In the genomic region with DNA sequence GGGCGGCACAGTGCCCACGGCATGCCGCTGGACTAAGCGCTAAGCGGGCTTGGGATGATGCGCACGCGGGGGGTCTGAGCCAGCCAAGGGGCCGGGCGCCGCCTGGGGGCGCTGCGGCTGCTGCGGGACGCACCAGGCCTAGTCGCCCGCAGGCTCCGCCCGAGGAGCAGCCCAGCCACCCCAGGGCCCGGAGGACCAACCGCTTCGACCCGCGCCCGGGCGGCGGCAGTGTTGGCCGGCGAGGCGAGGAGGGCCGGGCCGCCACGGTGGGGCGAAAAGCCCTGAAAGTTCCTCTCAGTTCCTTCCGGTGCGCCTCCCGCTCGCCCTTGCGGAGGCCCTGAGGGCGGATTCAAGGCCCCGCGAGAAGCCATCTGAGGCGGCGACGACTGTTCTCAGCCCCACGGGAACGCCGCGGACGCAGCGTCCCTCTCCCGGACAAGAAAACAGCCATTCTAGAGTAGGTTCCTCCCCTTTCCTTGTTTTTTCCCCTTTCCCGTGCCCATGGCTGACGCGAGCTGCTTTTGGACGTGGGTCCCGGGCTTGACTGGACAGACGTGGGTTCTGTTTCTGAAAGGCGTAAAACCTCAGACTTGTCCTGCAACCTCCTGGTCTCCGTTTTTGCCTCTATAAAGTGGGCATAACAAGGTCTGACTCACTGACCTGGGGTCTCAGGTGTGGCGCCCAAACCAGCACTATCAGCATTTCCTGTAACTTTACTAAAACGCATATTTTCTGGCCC, we compare ENCODE assay signal across 8 cellular contexts. TPM values are rescaled to one million over a fixed set of nuclear protein-coding genes. Genes with fewer than 3 reads are reported as not detected.
A peak's percentile ranks its signal among the peaks of the same experiment; 100 is the strongest.
DNase-seq lines count a peak whose midpoint lies in the region; ATAC-seq and TF ChIP-seq lines count a peak whose summit lies in the region.

A gene with protein sequence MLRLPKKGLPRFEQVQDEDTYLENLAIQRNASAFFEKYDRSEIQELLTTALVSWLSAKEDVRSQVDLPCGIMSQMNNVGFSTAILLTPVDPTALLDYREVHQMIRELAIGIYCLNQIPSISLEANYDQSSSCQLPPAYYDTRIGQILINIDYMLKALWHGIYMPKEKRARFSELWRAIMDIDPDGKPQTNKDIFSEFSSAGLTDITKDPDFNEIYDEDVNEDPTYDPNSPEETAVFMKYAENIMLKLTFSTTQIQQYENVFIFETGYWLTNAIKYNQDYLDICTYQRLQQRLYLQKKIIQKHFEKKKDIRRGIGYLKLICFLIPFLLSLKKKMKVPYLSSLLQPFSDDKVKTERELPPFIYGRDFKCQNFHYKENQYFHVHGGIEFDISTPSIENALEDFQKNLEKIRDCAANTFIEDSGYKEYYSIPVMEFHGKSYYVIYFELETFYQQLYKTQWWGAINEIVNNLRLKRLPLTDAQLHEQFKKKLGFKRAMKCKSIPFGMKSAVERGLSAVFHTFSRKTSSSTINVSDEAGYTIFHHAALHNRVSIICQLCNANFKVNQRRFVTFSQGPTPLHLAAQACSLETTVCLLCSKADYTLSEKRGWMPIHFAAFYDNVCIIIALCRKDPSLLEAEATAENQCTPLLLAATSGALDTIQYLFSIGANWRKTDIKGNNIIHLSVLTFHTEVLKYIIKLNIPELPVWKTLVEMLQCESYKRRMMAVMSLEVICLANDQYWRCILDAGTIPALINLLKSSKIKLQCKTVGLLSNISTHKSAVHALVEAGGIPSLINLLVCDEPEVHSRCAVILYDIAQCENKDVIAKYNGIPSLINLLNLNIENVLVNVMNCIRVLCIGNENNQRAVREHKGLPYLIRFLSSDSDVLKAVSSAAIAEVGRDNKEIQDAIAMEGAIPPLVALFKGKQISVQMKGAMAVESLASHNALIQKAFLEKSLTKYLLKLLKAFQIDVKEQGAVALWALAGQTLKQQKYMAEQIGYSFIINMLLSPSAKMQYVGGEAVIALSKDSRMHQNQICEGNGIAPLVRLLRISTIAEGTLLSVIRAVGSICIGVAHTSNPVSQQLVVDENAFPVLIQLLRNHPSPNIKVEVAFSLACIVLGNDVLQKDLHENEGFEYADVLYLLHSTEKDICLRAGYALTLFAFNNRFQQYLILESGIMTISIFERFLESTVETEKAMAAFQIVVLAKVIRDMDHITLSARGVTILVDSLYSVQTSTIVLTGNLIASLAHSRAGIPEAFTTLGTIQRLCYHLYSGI (N-terminal part only) (plus strand): TSS at position 297 of the 739 bp plus-strand sequence. CDS start 1,821 bp downstream, outside the sequence.

- intact Hi-C loops in activated T-helper 2 cell treated with anti-CD3 and anti-CD28 coated beads, Interferon-gamma antibody, Interleukin-2, Interleukin-4, amounts not matched to agents 10 μg/mL and 5 μg/mL and 100 μg/mL, durations not matched to agents 14 hours and 24 hours and 36 hours (cut with micrococcal nuclease) = loop anchor here (1.0 to 10.0 kb wide), 4 partner anchors 13 to 860 kb away; a partner anchor contains a TSS

- H3K4me3 Mint-ChIP-seq in activated T-helper 2 cell treated with anti-CD3 and anti-CD28 coated beads, Interferon-gamma antibody, Interleukin-2, Interleukin-4, amounts not matched to agents 10 μg/mL and 5 μg/mL and 100 μg/mL, durations not matched to agents 14 hours and 24 hours and 36 hours (ENCODE audit: low read depth) = peak within 1 kb of the TSS; percentile 88
- H3K4me3 Mint-ChIP-seq in natural killer cell treated with Interleukin-12 subunit alpha and Interleukin-12 subunit beta and Interleukin-15 and Interleukin-18, amount 100 ng/mL, for 72 hours = peak within 1 kb of the TSS; percentile 89

- H3K9me3 Mint-ChIP-seq in activated T-helper 2 cell treated with anti-CD3 and anti-CD28 coated beads, Interferon-gamma antibody, Interleukin-2, Interleukin-4, amounts not matched to agents 10 μg/mL and 5 μg/mL and 100 μg/mL, durations not matched to agents 14 hours and 24 hours and 36 hours = peaks cover 21% of the 10 kb centered on the region
- no peaks in the 10 kb centered on the region for H3K9me3 Mint-ChIP-seq in natural killer cell treated with Interleukin-12 subunit alpha and Interleukin-12 subunit beta and Interleukin-15 and Interleukin-18, amount 100 ng/mL, for 72 hours

- peak within 1 kb of the TSS; percentile 95 for H3K27ac Mint-ChIP-seq in activated T-helper 2 cell treated with anti-CD3 and anti-CD28 coated beads, Interferon-gamma antibody, Interleukin-2, Interleukin-4, amounts not matched to agents 10 μg/mL and 5 μg/mL and 100 μg/mL, durations not matched to agents 14 hours and 24 hours and 36 hours
- peak within 1 kb of the TSS; percentile 91 to 93 for H3K27ac Mint-ChIP-seq in natural killer cell treated with Interleukin-12 subunit alpha and Interleukin-12 subunit beta and Interleukin-15 and Interleukin-18, amount 100 ng/mL, for 72 hours

- ATAC-seq in GM19043 (IDR thresholded peaks at IDR 0.05; ENCODE audit: low read depth, unreplicated experiment) (peak; percentile 92), HG03378 (IDR thresholded peaks at IDR 0.05; ENCODE audit: unreplicated experiment) (peak; percentile 91)
- peak; percentile 98 for ATAC-seq in natural killer cell treated with Interleukin-12 subunit alpha and Interleukin-12 subunit beta and Interleukin-15 and Interleukin-18, amount 100 ng/mL, for 72 hours

- DNase-seq in AML-193 (lab: John Stamatoyannopoulos, UW) (peak; percentile 77 to 84), fibroblast of peridontal ligament (ENCODE audit: extremely low read depth) (peak; percentile 87)
- DNase-seq in activated T-helper 2 cell treated with anti-CD3 and anti-CD28 coated beads, Interferon-gamma antibody, Interleukin-2, Interleukin-4, amounts not matched to agents 10 μg/mL and 5 μg/mL and 100 μg/mL, durations not matched to agents 14 hours and 24 hours and 36 hours (ENCODE audit: low spot score) = peak; percentile 73
- DNase-seq in natural killer cell treated with Interleukin-12 subunit alpha and Interleukin-12 subunit beta and Interleukin-15 and Interleukin-18, amount 100 ng/mL, for 72 hours (ENCODE audit: low spot score) = peak; percentile 94
- peak; percentile 77 for DNase-seq in stimulated activated naive CD4-positive, alpha-beta T cell treated with Interleukin-2 at 50 U/mL for 16 hours (lab: John Stamatoyannopoulos, UW)

- H3K4me1 Mint-ChIP-seq in activated T-helper 2 cell treated with anti-CD3 and anti-CD28 coated beads, Interferon-gamma antibody, Interleukin-2, Interleukin-4, amounts not matched to agents 10 μg/mL and 5 μg/mL and 100 μg/mL, durations not matched to agents 14 hours and 24 hours and 36 hours (ENCODE audit: low read depth) = peaks cover 22% of the 10 kb centered on the region
- H3K4me1 Mint-ChIP-seq in natural killer cell treated with Interleukin-12 subunit alpha and Interleukin-12 subunit beta and Interleukin-15 and Interleukin-18, amount 100 ng/mL, for 72 hours (ENCODE audit: low read depth in 2 of 2) = peaks cover 17 to 25% of the 10 kb centered on the region in 2 donors

- no peaks in the 10 kb centered on the region for H3K27me3 Mint-ChIP-seq in activated T-helper 2 cell treated with anti-CD3 and anti-CD28 coated beads, Interferon-gamma antibody, Interleukin-2, Interleukin-4, amounts not matched to agents 10 μg/mL and 5 μg/mL and 100 μg/mL, durations not matched to agents 14 hours and 24 hours and 36 hours (ENCODE audit: low read depth)
- H3K27me3 Mint-ChIP-seq in natural killer cell treated with Interleukin-12 subunit alpha and Interleukin-12 subunit beta and Interleukin-15 and Interleukin-18, amount 100 ng/mL, for 72 hours = no peaks in the 10 kb centered on the region

- H3K36me3 Mint-ChIP-seq in activated T-helper 2 cell treated with anti-CD3 and anti-CD28 coated beads, Interferon-gamma antibody, Interleukin-2, Interleukin-4, amounts not matched to agents 10 μg/mL and 5 μg/mL and 100 μg/mL, durations not matched to agents 14 hours and 24 hours and 36 hours (ENCODE audit: low read depth) = peaks cover 58% of the 10 kb centered on the region
- H3K36me3 Mint-ChIP-seq in natural killer cell treated with Interleukin-12 subunit alpha and Interleukin-12 subunit beta and Interleukin-15 and Interleukin-18, amount 100 ng/mL, for 72 hours = peaks cover 28% of the 10 kb centered on the region

TF ChIP-seq in PFSK-1, 5 proteins besides CTCF, POLR2A, EP300 and RAD21 (continues in another document):
- peak; percentile 97 for TF ChIP-seq FOXP2 (optimal IDR thresholded peaks at IDR 0.05; ENCODE audit: borderline replicate concordance, extremely low read depth, extremely low read length, insufficient read depth)
- TF ChIP-seq TAF1 (IDR thresholded peaks at IDR 0.05; ENCODE audit: borderline replicate concordance, insufficient read depth, low read length) = no peak
- TF ChIP-seq, protein P1, sequence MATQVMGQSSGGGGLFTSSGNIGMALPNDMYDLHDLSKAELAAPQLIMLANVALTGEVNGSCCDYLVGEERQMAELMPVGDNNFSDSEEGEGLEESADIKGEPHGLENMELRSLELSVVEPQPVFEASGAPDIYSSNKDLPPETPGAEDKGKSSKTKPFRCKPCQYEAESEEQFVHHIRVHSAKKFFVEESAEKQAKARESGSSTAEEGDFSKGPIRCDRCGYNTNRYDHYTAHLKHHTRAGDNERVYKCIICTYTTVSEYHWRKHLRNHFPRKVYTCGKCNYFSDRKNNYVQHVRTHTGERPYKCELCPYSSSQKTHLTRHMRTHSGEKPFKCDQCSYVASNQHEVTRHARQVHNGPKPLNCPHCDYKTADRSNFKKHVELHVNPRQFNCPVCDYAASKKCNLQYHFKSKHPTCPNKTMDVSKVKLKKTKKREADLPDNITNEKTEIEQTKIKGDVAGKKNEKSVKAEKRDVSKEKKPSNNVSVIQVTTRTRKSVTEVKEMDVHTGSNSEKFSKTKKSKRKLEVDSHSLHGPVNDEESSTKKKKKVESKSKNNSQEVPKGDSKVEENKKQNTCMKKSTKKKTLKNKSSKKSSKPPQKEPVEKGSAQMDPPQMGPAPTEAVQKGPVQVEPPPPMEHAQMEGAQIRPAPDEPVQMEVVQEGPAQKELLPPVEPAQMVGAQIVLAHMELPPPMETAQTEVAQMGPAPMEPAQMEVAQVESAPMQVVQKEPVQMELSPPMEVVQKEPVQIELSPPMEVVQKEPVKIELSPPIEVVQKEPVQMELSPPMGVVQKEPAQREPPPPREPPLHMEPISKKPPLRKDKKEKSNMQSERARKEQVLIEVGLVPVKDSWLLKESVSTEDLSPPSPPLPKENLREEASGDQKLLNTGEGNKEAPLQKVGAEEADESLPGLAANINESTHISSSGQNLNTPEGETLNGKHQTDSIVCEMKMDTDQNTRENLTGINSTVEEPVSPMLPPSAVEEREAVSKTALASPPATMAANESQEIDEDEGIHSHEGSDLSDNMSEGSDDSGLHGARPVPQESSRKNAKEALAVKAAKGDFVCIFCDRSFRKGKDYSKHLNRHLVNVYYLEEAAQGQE (IDR thresholded peaks at IDR 0.05; ENCODE audit: insufficient read depth in 1 of 2, low read depth in 2 of 2, low read length in 2 of 2) = no peak
- no peak for TF ChIP-seq SIN3A (IDR thresholded peaks at IDR 0.05; ENCODE audit: borderline replicate concordance, insufficient read depth, low read length)

RNA-seq across cellular contexts. Expression of the gene that starts here (rescaled TPM):
- 1.8 TPM for polyA plus RNA-seq in PFSK-1 (2012; ENCODE audit: insufficient read length, low read depth)
- 4.0 and 4.1 TPM in 2 replicates for total RNA-seq in activated T-helper 2 cell treated with anti-CD3 and anti-CD28 coated beads, Interferon-gamma antibody, Interleukin-2, Interleukin-4, amounts not matched to agents 10 μg/mL and 5 μg/mL and 100 μg/mL, durations not matched to agents 14 hours and 24 hours and 36 hours
- 1 to 10 TPM; 4.4 to 7.7 TPM for total RNA-seq in natural killer cell treated with Interleukin-12 subunit alpha and Interleukin-12 subunit beta and Interleukin-15 and Interleukin-18, amount 100 ng/mL, for 72 hours

Comparison
In these comparisons a context has a peak if more than half of its experiments do, and no peak if none do; other contexts are left out.
1. Peak in every context shown above with its lines: DNase-seq and ATAC-seq.